8 cellular contexts compared by ENCODE assay signal in genomic region chr6:46491201-46491788, GRCh38. TPM values are rescaled to one million over a fixed set of nuclear protein-coding genes. Genes with fewer than 3 reads are reported as not detected.
A peak's percentile ranks its signal among the peaks of the same experiment; 100 is the strongest.
DNase-seq lines count a peak whose midpoint lies in the region; ATAC-seq, FAIRE-seq and TF ChIP-seq lines count a peak whose summit lies in the region.

RCAN2 (minus strand) TSS chr6:46491449.

- DNase-seq in C1 segment of cervical spinal cord (lab: John Stamatoyannopoulos, UW) (peak in 12 of 14 donors; percentile 42 to 84 (median 72)), GM19239 (ENCODE audit: insufficient read length, low spot score) (peak; percentile 48), KBM-7 (peak; percentile 34), WERI-Rb-1 (peak; percentile 84), lower leg skin (ENCODE audit: low spot score in 2 of 2) (peak; percentile 37 to 91)
- peak; percentile 2 to 11 (median 2) for DNase-seq in effector memory CD8-positive, alpha-beta T cell
- peak; percentile 17 for DNase-seq in stimulated activated naive B cell treated with anti-CD40 and anti-IgM and Interleukin-4, amounts not matched to agents 10 μg/mL and 1 μg/mL and 100 μg/mL, for 72 hours

- ATAC-seq in effector memory CD8-positive, alpha-beta T cell (replicated peaks) = peak; percentile 70
- ATAC-seq in stimulated activated naive B cell treated with anti-CD40 and anti-IgM and Interleukin-4, amounts not matched to agents 10 μg/mL and 1 μg/mL and 100 μg/mL, for 72 hours (replicated peaks) = peak; percentile 79 to 82
- ATAC-seq in HG02852 (IDR thresholded peaks at IDR 0.05; ENCODE audit: unreplicated experiment) = no peak

- intact Hi-C loops in lower leg skin (cut with DNase I; ENCODE audit: low total_unique reads) = no loop called here

- peaks cover 15% of the 10 kb centered on the region for H3K27me3 ChIP-seq in WERI-Rb-1 (ENCODE audit: insufficient read depth, low read depth, severe bottlenecking)

- no peaks in the 10 kb centered on the region for H3K9me3 ChIP-seq in WERI-Rb-1 (ENCODE audit: severe bottlenecking)

- no peak within 1 kb of the TSS for H3K27ac Mint-ChIP-seq in effector memory CD8-positive, alpha-beta T cell
- H3K27ac Mint-ChIP-seq in stimulated activated naive B cell treated with anti-CD40 and anti-IgM and Interleukin-4, amounts not matched to agents 10 μg/mL and 1 μg/mL and 100 μg/mL, for 72 hours = no peak within 1 kb of the TSS

- H3K4me3 ChIP-seq in WERI-Rb-1 (ENCODE audit: low read depth, low read length) (peak within 1 kb of the TSS; percentile 60), lower leg skin (ENCODE audit: low read depth, poor library complexity, severe bottlenecking) (peak within 1 kb of the TSS; percentile 63)

- H3K9me3 Mint-ChIP-seq in effector memory CD8-positive, alpha-beta T cell = no peaks in the 10 kb centered on the region
- no peaks in the 10 kb centered on the region for H3K9me3 Mint-ChIP-seq in stimulated activated naive B cell treated with anti-CD40 and anti-IgM and Interleukin-4, amounts not matched to agents 10 μg/mL and 1 μg/mL and 100 μg/mL, for 72 hours

- peaks cover 51 to 74% of the 10 kb centered on the region in 2 donors for H3K27me3 Mint-ChIP-seq in effector memory CD8-positive, alpha-beta T cell
- H3K27me3 Mint-ChIP-seq in stimulated activated naive B cell treated with anti-CD40 and anti-IgM and Interleukin-4, amounts not matched to agents 10 μg/mL and 1 μg/mL and 100 μg/mL, for 72 hours = peaks cover 52 to 70% of the 10 kb centered on the region in 2 donors

- in situ Hi-C loops in KBM-7 (cut with MboI; ENCODE audit: low pct_unique_long_range_greater_than_20kb, low sequenced_read_pairs) = no loop called here

- TF ChIP-seq CTCF in WERI-Rb-1 (IDR thresholded peaks at IDR 0.05; ENCODE audit: low read depth, low read length) (no peak), lower leg skin (IDR thresholded peaks at IDR 0.05) (no peak)

- no peaks in the 10 kb centered on the region for H3K4me1 Mint-ChIP-seq in effector memory CD8-positive, alpha-beta T cell (ENCODE audit: low read depth in 2 of 2)
- peaks cover 3 to 18% of the 10 kb centered on the region in 2 donors for H3K4me1 Mint-ChIP-seq in stimulated activated naive B cell treated with anti-CD40 and anti-IgM and Interleukin-4, amounts not matched to agents 10 μg/mL and 1 μg/mL and 100 μg/mL, for 72 hours

- peak within 1 kb of the TSS; percentile 66 to 72 for H3K4me3 Mint-ChIP-seq in effector memory CD8-positive, alpha-beta T cell
- H3K4me3 Mint-ChIP-seq in stimulated activated naive B cell treated with anti-CD40 and anti-IgM and Interleukin-4, amounts not matched to agents 10 μg/mL and 1 μg/mL and 100 μg/mL, for 72 hours = peak within 1 kb of the TSS; percentile 75 to 86

- no peak for TF ChIP-seq POLR2A in lower leg skin (IDR thresholded peaks at IDR 0.05)

- WGBS in lower leg skin, 2 donors = 1 to 2% methylated on average over 18 of the region's 60 CpGs

- no peaks in the 10 kb centered on the region for H3K36me3 ChIP-seq in WERI-Rb-1

- no peak for FAIRE-seq in GM19239 (lab: Jason Lieb, UNC)

- no peak within 1 kb of the TSS for H3K27ac ChIP-seq in WERI-Rb-1

- H3K36me3 Mint-ChIP-seq in effector memory CD8-positive, alpha-beta T cell (ENCODE audit: insufficient read depth) = no peaks in the 10 kb centered on the region
- H3K36me3 Mint-ChIP-seq in stimulated activated naive B cell treated with anti-CD40 and anti-IgM and Interleukin-4, amounts not matched to agents 10 μg/mL and 1 μg/mL and 100 μg/mL, for 72 hours = no peaks in the 10 kb centered on the region

RNA-seq across cellular contexts. Expression of gene RCAN2, which starts in this region (rescaled TPM):
- total RNA-seq in lower leg skin = 10 to 100 TPM in 2 of 4 donors, 1 to 10 TPM in 2; 3.7 to 18.7 (median 12.8) TPM

Comparison
In these comparisons a context has a peak if more than half of its experiments do, and no peak if none do; other contexts are left out.
1. DNase-seq: peak in every context shown above with its lines; median percentile 84 in WERI-Rb-1; 72 in C1 segment of cervical spinal cord; 64 in lower leg skin; 48 in GM19239; 34 in KBM-7; 17 in stimulated activated naive B cell treated with anti-CD40 and anti-IgM and Interleukin-4, amounts not matched to agents 10 μg/mL and 1 μg/mL and 100 μg/mL, for 72 hours; 2 in effector memory CD8-positive, alpha-beta T cell.